Comparison of ENCODE assay signal across 12 cellular contexts in genomic region chr21:14591277-14591876, GRCh38. TPM values are rescaled to one million over a fixed set of nuclear protein-coding genes. Genes with fewer than 3 reads are reported as not detected.
DNase-seq lines count a peak whose midpoint lies in the region; ATAC-seq and TF ChIP-seq lines count a peak whose summit lies in the region.
"Had no signal": no experiment of that assay in that cellular context is flagged by ENCODE, and none has a peak within 500 bp of the region (broad histone marks: within the 10 kb centered on the region; RNA-seq: fewer than 3 reads in every experiment).

No MANE protein-coding gene starts in this region.

- no peak overlapping the region for H3K27ac Mint-ChIP-seq in activated naive CD4-positive, alpha-beta T cell treated with anti-CD3 and anti-CD28 coated beads, Interleukin-2, amount 50 U/mL, for 72 hours

- H3K27ac ChIP-seq in subcutaneous abdominal adipose tissue (ENCODE audit: low read depth, low read length) (peak overlapping the region; percentile 57), SJCRH30 (no peak overlapping the region), heart right ventricle (peak overlapping the region in 1 of 10 donors; percentile 90)
- H3K27ac ChIP-seq: left ventricle myocardium inferior had no signal

- H3K9ac ChIP-seq in subcutaneous abdominal adipose tissue (ENCODE audit: low read length in 5 of 5) = peak overlapping the region in 1 of 5 donors; percentile 13

- peak; percentile 28 to 82 for ATAC-seq in activated naive CD4-positive, alpha-beta T cell treated with anti-CD3 and anti-CD28 coated beads, Interleukin-2, amount 50 U/mL, for 72 hours
- no peak for ATAC-seq in heart right ventricle

- H3K4me3 ChIP-seq in choroid plexus epithelial cell (ENCODE audit: low read depth, low read length) (no peak overlapping the region), subcutaneous abdominal adipose tissue (ENCODE audit: low read depth in 1 of 5, low read length in 5 of 5) (no peak overlapping the region), SJCRH30 (no peak overlapping the region), heart right ventricle (no peak overlapping the region)
- H3K4me3 ChIP-seq: left ventricle myocardium inferior had no signal

- H3K9me3 Mint-ChIP-seq in activated naive CD4-positive, alpha-beta T cell treated with anti-CD3 and anti-CD28 coated beads, Interleukin-2, amount 50 U/mL, for 72 hours = peaks cover 7 to 14% of the 10 kb centered on the region in 2 donors

- TF ChIP-seq CTCF in choroid plexus epithelial cell (conservative IDR thresholded peaks at IDR 0.05; ENCODE audit: low read depth, low read length) (no peak), heart right ventricle (IDR thresholded peaks at IDR 0.05) (no peak)

- H3K36me3 Mint-ChIP-seq in activated naive CD4-positive, alpha-beta T cell treated with anti-CD3 and anti-CD28 coated beads, Interleukin-2, amount 50 U/mL, for 72 hours = peaks cover 8 to 15% of the 10 kb centered on the region in 2 donors

- no peak for DNase-seq in activated naive CD4-positive, alpha-beta T cell treated with anti-CD3 and anti-CD28 coated beads, Interleukin-2, amount 50 U/mL, for 72 hours (ENCODE audit: low spot score in 2 of 2)
- DNase-seq in activated naive CD4-positive, alpha-beta T cell (lab: John Stamatoyannopoulos, UW) = no peak
- peak; percentile 41 for DNase-seq in MV-4-11 (lab: John Stamatoyannopoulos, UW)
- peak; percentile 54 for DNase-seq in choroid plexus epithelial cell (ENCODE audit: low read depth)
- no peak for DNase-seq in SJCRH30
- no peak for DNase-seq in iPS-NIHi11 (ENCODE audit: low spot score)
- DNase-seq in heart right ventricle = no peak
- DNase-seq: left ventricle myocardium inferior, NCI-H1092 treated with DMSO at 0.1 percent for 48 hours, NCI-H748 treated with DMSO at 0.1 percent for 48 hours, occipital lobe had no signal

- H3K27me3 ChIP-seq in subcutaneous abdominal adipose tissue (ENCODE audit: control insufficient read depth in 5 of 5, insufficient read depth in 4 of 5, low read length in 5 of 5) = no peaks in the 10 kb centered on the region
- H3K27me3 ChIP-seq in SJCRH30 = peaks cover 3% of the 10 kb centered on the region; the same call in 1 of the 2 replicates
- H3K27me3 ChIP-seq in heart right ventricle = no peaks in the 10 kb centered on the region

- H3K9me3 ChIP-seq in subcutaneous abdominal adipose tissue (ENCODE audit: control insufficient read depth in 5 of 5, low read length in 5 of 5) (peaks cover 0 to 1% (median under 1%) of the 10 kb centered on the region in 5 donors), SJCRH30 (replicated peaks) (no peaks in the 10 kb centered on the region), heart right ventricle (peaks cover 0 to 14% (median 0%) of the 10 kb centered on the region in 11 donors)

- H3K36me3 ChIP-seq in subcutaneous abdominal adipose tissue (ENCODE audit: control insufficient read depth in 5 of 5, insufficient read depth in 5 of 5, low read length in 5 of 5) (no peaks in the 10 kb centered on the region), SJCRH30 (no peaks in the 10 kb centered on the region), heart right ventricle (no peaks in the 10 kb centered on the region)
- H3K36me3 ChIP-seq: left ventricle myocardium inferior had no signal

- 87 to 96% methylated on average over 1 of the region's 1 CpG for WGBS in heart right ventricle, 2 donors

- H3K4me1 ChIP-seq in subcutaneous abdominal adipose tissue (ENCODE audit: control insufficient read depth in 5 of 5, insufficient read depth in 5 of 5, low read length in 5 of 5) (peaks cover 0 to 16% (median 12%) of the 10 kb centered on the region in 5 donors), SJCRH30 (no peaks in the 10 kb centered on the region), heart right ventricle (peaks cover 0 to 39% (median 0%) of the 10 kb centered on the region in 9 donors)
- H3K4me1 ChIP-seq: left ventricle myocardium inferior had no signal

- intact Hi-C loops in heart right ventricle (cut with DNase I) = loop anchor here in 1 of 10 donors (10.0 kb wide), 1 partner anchor 63 kb away; no protein-coding TSS in a partner anchor

RNA-seq across cellular contexts. Expression of gene SAMSN1, which starts 45.3 kb away (rescaled TPM):
- 10 to 100 TPM; 74.5 to 89.4 TPM for total RNA-seq in activated naive CD4-positive, alpha-beta T cell treated with anti-CD3 and anti-CD28 coated beads, Interleukin-2, amount 50 U/mL, for 72 hours
- 0.12 and 0.13 TPM in 2 replicates for total RNA-seq in SJCRH30 (2014; rRNA removed; shearing (Covaris generic))
- 10 to 100 TPM in 1 of 10 donors, 1 to 10 TPM in 6, under 1 TPM in 3; 0.28 to 12.8 (median 1.6) TPM for total RNA-seq in heart right ventricle
- polyA plus RNA-seq in heart right ventricle = 1 to 10 TPM; 1.2 to 2.0 TPM

Comparison
In these comparisons a context has a peak if more than half of its experiments do, and no peak if none do; other contexts are left out.
1. ATAC-seq: peak in activated naive CD4-positive, alpha-beta T cell treated with anti-CD3 and anti-CD28 coated beads, Interleukin-2, amount 50 U/mL, for 72 hours (2 of 2); none in heart right ventricle (0 of 8).
2. DNase-seq: peak in MV-4-11 (single experiment) and choroid plexus epithelial cell (single experiment); none in activated naive CD4-positive, alpha-beta T cell treated with anti-CD3 and anti-CD28 coated beads, Interleukin-2, amount 50 U/mL, for 72 hours (0 of 2), activated naive CD4-positive, alpha-beta T cell (0 of 4), SJCRH30 (0 of 2), iPS-NIHi11 (single experiment) and heart right ventricle (0 of 2).
3. RNA of gene SAMSN1, which starts 45.3 kb away (total RNA-seq): 74.5 to 89.4 TPM in activated naive CD4-positive, alpha-beta T cell treated with anti-CD3 and anti-CD28 coated beads, Interleukin-2, amount 50 U/mL, for 72 hours; 0.28 to 12.8 TPM in heart right ventricle and 0.12 to 0.13 TPM in SJCRH30; every median in the first group is over 4 times any median in the second.